In the genomic region with DNA sequence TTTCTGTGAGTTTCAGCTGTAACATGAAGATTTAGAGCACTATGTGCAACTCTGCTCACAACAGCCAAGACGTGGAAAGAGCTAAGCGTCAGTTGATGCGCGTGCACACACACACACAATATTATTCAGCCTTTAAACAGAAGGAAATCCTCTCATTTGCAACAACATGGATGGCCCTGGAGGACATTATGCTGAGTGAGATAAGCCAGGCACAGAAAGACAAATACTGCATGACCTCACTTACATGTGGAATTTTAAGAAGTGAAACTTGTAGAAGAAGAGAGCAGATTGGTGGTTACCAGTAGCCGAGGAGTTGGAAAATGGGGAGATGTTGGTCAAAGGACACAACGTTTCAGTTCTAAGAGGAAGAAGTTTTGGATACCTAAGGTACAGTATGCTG, we compare ENCODE assay signal across 21 cellular contexts.
"Had no signal": no experiment of that assay in that cellular context is flagged by ENCODE, and none has a peak within 500 bp of the region (broad histone marks: within the 10 kb centered on the region; RNA-seq: fewer than 3 reads in every experiment).

No MANE protein-coding gene starts in this region.

- H3K36me3 ChIP-seq: lower lobe of right lung, transverse colon, vagina had no signal

- H3K27ac ChIP-seq: lower lobe of right lung, transverse colon, vagina had no signal

- H3K4me1 ChIP-seq: lower lobe of right lung, transverse colon, vagina had no signal

- H3K9me3 ChIP-seq: lower lobe of right lung, transverse colon, vagina had no signal

- H3K36me3 Mint-ChIP-seq: natural killer cell had no signal

- H3K9me3 Mint-ChIP-seq: T-helper 2 cell treated with Interferon-gamma antibody and Interleukin-4, amounts not matched to agents 5 μg/mL and 100 μg/mL, for 36 hours had no signal

- H3K4me3 ChIP-seq: lower lobe of right lung, transverse colon, vagina had no signal

- FAIRE-seq: bronchial epithelial cell had no signal

- ATAC-seq: activated CD8-positive, alpha-beta T cell treated with anti-CD3 and anti-CD28 coated beads for 36 hours; esophagus mucosa; left cardiac atrium; lower lobe of right lung; natural killer cell; stimulated activated naive CD8-positive, alpha-beta T cell treated with anti-CD3 and anti-CD28 coated beads, Interleukin-15, Interleukin-2, amounts not matched to agents 100 U/mL and 50 U/mL, for 24 hours had no signal

- H3K27me3 ChIP-seq: vagina had no signal

- H3K4me3 Mint-ChIP-seq: activated CD8-positive, alpha-beta T cell treated with anti-CD3 and anti-CD28 coated beads for 36 hours; activated T-cell treated with anti-CD3 and anti-CD28 coated beads, Interleukin-2, amount 50 U/mL, for 24 hours; natural killer cell; T-helper 2 cell treated with Interferon-gamma antibody and Interleukin-4, amounts not matched to agents 5 μg/mL and 100 μg/mL, for 36 hours had no signal

- DNase-seq: activated CD4-positive, alpha-beta T cell treated with anti-CD3 and anti-CD28 coated beads for 48 hours; activated CD4-positive, CD25-positive, alpha-beta regulatory T cell; activated CD8-positive, alpha-beta T cell treated with anti-CD3 and anti-CD28 coated beads for 36 hours; activated naive CD4-positive, alpha-beta T cell treated with Interleukin-2 at 50 U/mL for 16 hours; activated T-cell treated with anti-CD3 and anti-CD28 coated beads, Interleukin-2, amount 50 U/mL, for 24 hours; aorta; cerebellar nuclear complex; effector CD4-positive, alpha-beta T cell; left cardiac atrium; lower lobe of right lung; natural killer cell; nucleus accumbens; retina; stimulated activated CD4-positive, alpha-beta T cell treated with anti-CD3 and anti-CD28 coated beads, Interleukin-1b, Interleukin-23, amount 100 ng/mL, for 48 hours; stimulated activated naive CD8-positive, alpha-beta T cell treated with anti-CD3 and anti-CD28 coated beads, Interleukin-15, Interleukin-2, amounts not matched to agents 100 U/mL and 50 U/mL, for 24 hours; transverse colon had no signal

- H3K27ac Mint-ChIP-seq: activated CD8-positive, alpha-beta T cell treated with anti-CD3 and anti-CD28 coated beads for 36 hours; activated T-cell treated with anti-CD3 and anti-CD28 coated beads, Interleukin-2, amount 50 U/mL, for 24 hours; activated T-helper 2 cell treated with anti-CD3 and anti-CD28 coated beads, Interferon-gamma antibody, Interleukin-2, Interleukin-4, amounts not matched to agents 10 μg/mL and 5 μg/mL and 100 μg/mL, durations not matched to agents 14 hours and 24 hours and 36 hours; natural killer cell; T-helper 2 cell treated with Interferon-gamma antibody and Interleukin-4, amounts not matched to agents 5 μg/mL and 100 μg/mL, for 36 hours had no signal
